1 cellular context compared by ENCODE assay signal in the genomic region with DNA sequence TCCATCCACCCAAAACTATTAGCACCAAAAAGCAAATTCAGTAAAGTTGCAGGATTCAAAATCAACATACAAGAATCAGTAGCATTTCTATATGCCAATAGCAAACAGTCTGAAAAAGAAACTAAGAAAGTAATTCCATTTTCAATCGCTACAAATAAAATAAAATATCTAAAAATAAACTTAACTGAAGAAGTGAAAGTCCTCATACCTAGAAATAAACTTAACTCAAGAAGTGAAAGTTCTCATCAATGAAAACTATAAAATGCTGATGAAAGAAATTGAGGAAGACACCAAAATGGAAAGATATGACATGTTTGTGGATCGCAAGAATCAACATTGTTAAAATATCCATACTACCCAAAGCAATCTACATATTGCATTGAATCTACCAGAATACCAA.
TF ChIP-seq lines count a peak whose summit lies in the region.

No MANE protein-coding gene starts in this region.

TF ChIP-seq in GM12878, 131 proteins besides CTCF, POLR2A, EP300 and RAD21:
- TF ChIP-seq NFYA (IDR thresholded peaks at IDR 0.05; ENCODE audit: borderline replicate concordance, low read depth, low read length) (no peak), ZNF622 (IDR thresholded peaks at IDR 0.05) (no peak), MEF2A (IDR thresholded peaks at IDR 0.05; ENCODE audit: insufficient read depth, low read depth, low read length) (peak; percentile 94), MEF2B (IDR thresholded peaks at IDR 0.05; ENCODE audit: partially characterized antibody, poor library complexity, severe bottlenecking) (peak; percentile 69), FOXM1 (IDR thresholded peaks at IDR 0.05; ENCODE audit: low read depth, low read length) (0 out of 2 replicates have a peak, but pooled peaks have one; percentile 33), MYB (IDR thresholded peaks at IDR 0.05; ENCODE audit: borderline replicate concordance, low read depth, low read length) (no peak), ZZZ3 (IDR thresholded peaks at IDR 0.05; ENCODE audit: control insufficient read depth, insufficient read length, low read depth) (no peak), WRNIP1 (IDR thresholded peaks at IDR 0.05; ENCODE audit: borderline replicate concordance, low read depth, low read length) (no peak), IKZF1 (conservative IDR thresholded peaks at IDR 0.05) (no peak), BACH1 (IDR thresholded peaks at IDR 0.05; ENCODE audit: borderline replicate concordance) (no peak), KDM1A (IDR thresholded peaks at IDR 0.05; ENCODE audit: borderline replicate concordance) (no peak), NFIC (IDR thresholded peaks at IDR 0.05; ENCODE audit: low read depth, low read length) (peak; percentile 71), MTA2 (IDR thresholded peaks at IDR 0.05; ENCODE audit: low read depth) (no peak), MYC (IDR thresholded peaks at IDR 0.05; ENCODE audit: insufficient read depth, insufficient read length, insufficient replicate concordance, low read length, severe bottlenecking) (no peak)
- TF ChIP-seq, protein P1, sequence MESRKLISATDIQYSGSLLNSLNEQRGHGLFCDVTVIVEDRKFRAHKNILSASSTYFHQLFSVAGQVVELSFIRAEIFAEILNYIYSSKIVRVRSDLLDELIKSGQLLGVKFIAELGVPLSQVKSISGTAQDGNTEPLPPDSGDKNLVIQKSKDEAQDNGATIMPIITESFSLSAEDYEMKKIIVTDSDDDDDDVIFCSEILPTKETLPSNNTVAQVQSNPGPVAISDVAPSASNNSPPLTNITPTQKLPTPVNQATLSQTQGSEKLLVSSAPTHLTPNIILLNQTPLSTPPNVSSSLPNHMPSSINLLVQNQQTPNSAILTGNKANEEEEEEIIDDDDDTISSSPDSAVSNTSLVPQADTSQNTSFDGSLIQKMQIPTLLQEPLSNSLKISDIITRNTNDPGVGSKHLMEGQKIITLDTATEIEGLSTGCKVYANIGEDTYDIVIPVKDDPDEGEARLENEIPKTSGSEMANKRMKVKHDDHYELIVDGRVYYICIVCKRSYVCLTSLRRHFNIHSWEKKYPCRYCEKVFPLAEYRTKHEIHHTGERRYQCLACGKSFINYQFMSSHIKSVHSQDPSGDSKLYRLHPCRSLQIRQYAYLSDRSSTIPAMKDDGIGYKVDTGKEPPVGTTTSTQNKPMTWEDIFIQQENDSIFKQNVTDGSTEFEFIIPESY (IDR thresholded peaks at IDR 0.05): no peak
- TF ChIP-seq, protein P2, sequence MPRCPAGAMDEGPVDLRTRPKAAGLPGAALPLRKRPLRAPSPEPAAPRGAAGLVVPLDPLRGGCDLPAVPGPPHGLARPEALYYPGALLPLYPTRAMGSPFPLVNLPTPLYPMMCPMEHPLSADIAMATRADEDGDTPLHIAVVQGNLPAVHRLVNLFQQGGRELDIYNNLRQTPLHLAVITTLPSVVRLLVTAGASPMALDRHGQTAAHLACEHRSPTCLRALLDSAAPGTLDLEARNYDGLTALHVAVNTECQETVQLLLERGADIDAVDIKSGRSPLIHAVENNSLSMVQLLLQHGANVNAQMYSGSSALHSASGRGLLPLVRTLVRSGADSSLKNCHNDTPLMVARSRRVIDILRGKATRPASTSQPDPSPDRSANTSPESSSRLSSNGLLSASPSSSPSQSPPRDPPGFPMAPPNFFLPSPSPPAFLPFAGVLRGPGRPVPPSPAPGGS (IDR thresholded peaks at IDR 0.05; ENCODE audit: borderline replicate concordance, insufficient read depth, low read depth, low read length, poor library complexity, severe bottlenecking): no peak
- TF ChIP-seq, protein P3, sequence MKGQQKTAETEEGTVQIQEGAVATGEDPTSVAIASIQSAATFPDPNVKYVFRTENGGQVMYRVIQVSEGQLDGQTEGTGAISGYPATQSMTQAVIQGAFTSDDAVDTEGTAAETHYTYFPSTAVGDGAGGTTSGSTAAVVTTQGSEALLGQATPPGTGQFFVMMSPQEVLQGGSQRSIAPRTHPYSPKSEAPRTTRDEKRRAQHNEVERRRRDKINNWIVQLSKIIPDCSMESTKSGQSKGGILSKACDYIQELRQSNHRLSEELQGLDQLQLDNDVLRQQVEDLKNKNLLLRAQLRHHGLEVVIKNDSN (IDR thresholded peaks at IDR 0.05; ENCODE audit: borderline replicate concordance, extremely low read length, insufficient read depth, low read depth, low read length): no peak
- TF ChIP-seq, protein P4, sequence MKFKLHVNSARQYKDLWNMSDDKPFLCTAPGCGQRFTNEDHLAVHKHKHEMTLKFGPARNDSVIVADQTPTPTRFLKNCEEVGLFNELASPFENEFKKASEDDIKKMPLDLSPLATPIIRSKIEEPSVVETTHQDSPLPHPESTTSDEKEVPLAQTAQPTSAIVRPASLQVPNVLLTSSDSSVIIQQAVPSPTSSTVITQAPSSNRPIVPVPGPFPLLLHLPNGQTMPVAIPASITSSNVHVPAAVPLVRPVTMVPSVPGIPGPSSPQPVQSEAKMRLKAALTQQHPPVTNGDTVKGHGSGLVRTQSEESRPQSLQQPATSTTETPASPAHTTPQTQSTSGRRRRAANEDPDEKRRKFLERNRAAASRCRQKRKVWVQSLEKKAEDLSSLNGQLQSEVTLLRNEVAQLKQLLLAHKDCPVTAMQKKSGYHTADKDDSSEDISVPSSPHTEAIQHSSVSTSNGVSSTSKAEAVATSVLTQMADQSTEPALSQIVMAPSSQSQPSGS (IDR thresholded peaks at IDR 0.05; ENCODE audit: low read length): peak; percentile 63; the same call in 1 of the 2 replicates
- TF ChIP-seq, protein P5, sequence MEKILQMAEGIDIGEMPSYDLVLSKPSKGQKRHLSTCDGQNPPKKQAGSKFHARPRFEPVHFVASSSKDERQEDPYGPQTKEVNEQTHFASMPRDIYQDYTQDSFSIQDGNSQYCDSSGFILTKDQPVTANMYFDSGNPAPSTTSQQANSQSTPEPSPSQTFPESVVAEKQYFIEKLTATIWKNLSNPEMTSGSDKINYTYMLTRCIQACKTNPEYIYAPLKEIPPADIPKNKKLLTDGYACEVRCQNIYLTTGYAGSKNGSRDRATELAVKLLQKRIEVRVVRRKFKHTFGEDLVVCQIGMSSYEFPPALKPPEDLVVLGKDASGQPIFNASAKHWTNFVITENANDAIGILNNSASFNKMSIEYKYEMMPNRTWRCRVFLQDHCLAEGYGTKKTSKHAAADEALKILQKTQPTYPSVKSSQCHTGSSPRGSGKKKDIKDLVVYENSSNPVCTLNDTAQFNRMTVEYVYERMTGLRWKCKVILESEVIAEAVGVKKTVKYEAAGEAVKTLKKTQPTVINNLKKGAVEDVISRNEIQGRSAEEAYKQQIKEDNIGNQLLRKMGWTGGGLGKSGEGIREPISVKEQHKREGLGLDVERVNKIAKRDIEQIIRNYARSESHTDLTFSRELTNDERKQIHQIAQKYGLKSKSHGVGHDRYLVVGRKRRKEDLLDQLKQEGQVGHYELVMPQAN (conservative IDR thresholded peaks at IDR 0.05): no peak
- TF ChIP-seq, protein P6, sequence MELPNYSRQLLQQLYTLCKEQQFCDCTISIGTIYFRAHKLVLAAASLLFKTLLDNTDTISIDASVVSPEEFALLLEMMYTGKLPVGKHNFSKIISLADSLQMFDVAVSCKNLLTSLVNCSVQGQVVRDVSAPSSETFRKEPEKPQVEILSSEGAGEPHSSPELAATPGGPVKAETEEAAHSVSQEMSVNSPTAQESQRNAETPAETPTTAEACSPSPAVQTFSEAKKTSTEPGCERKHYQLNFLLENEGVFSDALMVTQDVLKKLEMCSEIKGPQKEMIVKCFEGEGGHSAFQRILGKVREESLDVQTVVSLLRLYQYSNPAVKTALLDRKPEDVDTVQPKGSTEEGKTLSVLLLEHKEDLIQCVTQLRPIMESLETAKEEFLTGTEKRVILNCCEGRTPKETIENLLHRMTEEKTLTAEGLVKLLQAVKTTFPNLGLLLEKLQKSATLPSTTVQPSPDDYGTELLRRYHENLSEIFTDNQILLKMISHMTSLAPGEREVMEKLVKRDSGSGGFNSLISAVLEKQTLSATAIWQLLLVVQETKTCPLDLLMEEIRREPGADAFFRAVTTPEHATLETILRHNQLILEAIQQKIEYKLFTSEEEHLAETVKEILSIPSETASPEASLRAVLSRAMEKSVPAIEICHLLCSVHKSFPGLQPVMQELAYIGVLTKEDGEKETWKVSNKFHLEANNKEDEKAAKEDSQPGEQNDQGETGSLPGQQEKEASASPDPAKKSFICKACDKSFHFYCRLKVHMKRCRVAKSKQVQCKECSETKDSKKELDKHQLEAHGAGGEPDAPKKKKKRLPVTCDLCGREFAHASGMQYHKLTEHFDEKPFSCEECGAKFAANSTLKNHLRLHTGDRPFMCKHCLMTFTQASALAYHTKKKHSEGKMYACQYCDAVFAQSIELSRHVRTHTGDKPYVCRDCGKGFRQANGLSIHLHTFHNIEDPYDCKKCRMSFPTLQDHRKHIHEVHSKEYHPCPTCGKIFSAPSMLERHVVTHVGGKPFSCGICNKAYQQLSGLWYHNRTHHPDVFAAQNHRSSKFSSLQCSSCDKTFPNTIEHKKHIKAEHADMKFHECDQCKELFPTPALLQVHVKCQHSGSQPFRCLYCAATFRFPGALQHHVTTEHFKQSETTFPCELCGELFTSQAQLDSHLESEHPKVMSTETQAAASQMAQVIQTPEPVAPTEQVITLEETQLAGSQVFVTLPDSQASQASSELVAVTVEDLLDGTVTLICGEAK (IDR thresholded peaks at IDR 0.05; ENCODE audit: borderline replicate concordance): peak; percentile 81
